ENCODE assay signal across 14 cellular contexts in genomic region chr16:22347100-22347820, GRCh38. TPM values are rescaled to one million over a fixed set of nuclear protein-coding genes. Genes with fewer than 3 reads are reported as not detected.
DNase-seq lines count a peak whose midpoint lies in the region; ATAC-seq and TF ChIP-seq lines count a peak whose summit lies in the region.
"Had no signal": no experiment of that assay in that cellular context is flagged by ENCODE, and none has a peak within 500 bp of the region (broad histone marks: within the 10 kb centered on the region; RNA-seq: fewer than 3 reads in every experiment).

No MANE protein-coding gene starts in this region.

- H3K4me2 ChIP-seq in mesendoderm (ENCODE audit: low read length): no peak overlapping the region

- no peak for ATAC-seq in GM21619 (IDR thresholded peaks at IDR 0.05; ENCODE audit: unreplicated experiment)

- no peaks in the 10 kb centered on the region for H3K4me1 ChIP-seq in mesendoderm (ENCODE audit: control insufficient read depth, low read depth, low read length)
- H3K4me1 ChIP-seq: tibial nerve had no signal

- peaks cover 10% of the 10 kb centered on the region for H3K4me1 Mint-ChIP-seq in T-helper 1 cell treated with Interleukin-12 subunit alpha and Interleukin-12 subunit beta and Interleukin-4 antibody, amounts not matched to agents 30 μg/mL and 1 μg/mL, for 36 hours (ENCODE audit: low read depth)
- peaks cover 34% of the 10 kb centered on the region for H3K4me1 Mint-ChIP-seq in HFFc6 (ENCODE audit: low read depth)
- peaks cover 64% of the 10 kb centered on the region for H3K4me1 Mint-ChIP-seq in dendritic cell treated with granulocyte-macrophage colony-stimulating factor and Interleukin-4, amounts not matched to agents 40 ng/mL and 50 ng/mL, for 4 days (ENCODE audit: low read depth)

- peaks cover 14% of the 10 kb centered on the region for H3K36me3 ChIP-seq in mesendoderm (ENCODE audit: control insufficient read depth, insufficient read depth, low read length)

- no peak overlapping the region for H4K5ac ChIP-seq in mesendoderm (ENCODE audit: low read length)

- no peak overlapping the region for H2BK120ac ChIP-seq in mesendoderm (ENCODE audit: low read depth, low read length)

- H3K27ac Mint-ChIP-seq in T-helper 1 cell treated with Interleukin-12 subunit alpha and Interleukin-12 subunit beta and Interleukin-4 antibody, amounts not matched to agents 30 μg/mL and 1 μg/mL, for 36 hours: peak overlapping the region; percentile 62
- H3K27ac Mint-ChIP-seq in HFFc6: peak overlapping the region; percentile 38; the same call in 1 of the 2 replicates
- peak overlapping the region; percentile 92 for H3K27ac Mint-ChIP-seq in dendritic cell treated with granulocyte-macrophage colony-stimulating factor and Interleukin-4, amounts not matched to agents 40 ng/mL and 50 ng/mL, for 4 days

- H2AK5ac ChIP-seq in mesendoderm (ENCODE audit: low read length): no peak overlapping the region

- DNase-seq in T-helper 1 cell (no peak), HFFc6 (no peak), mesendoderm (no peak), DMS 273 treated with DMSO at 0.1 percent for 48 hours (lab: John Stamatoyannopoulos, UW) (no peak)
- DNase-seq in stimulated activated CD4-positive, alpha-beta T cell treated with anti-CD3 and anti-CD28 coated beads, Interleukin-4, amount 100 ng/mL, for 1 hour: no peak
- DNase-seq: foreskin keratinocyte; stimulated activated CD4-positive, alpha-beta T cell treated with anti-CD3 and anti-CD28 coated beads, Interleukin-2, amount 100 ng/mL, for 48 hours had no signal

- no peak overlapping the region for H3K56ac ChIP-seq in mesendoderm (ENCODE audit: low read length)

- no peak overlapping the region for H2BK15ac ChIP-seq in mesendoderm (replicated peaks; ENCODE audit: low read depth)

- H3K27me3 ChIP-seq in mesendoderm (ENCODE audit: insufficient read depth, low read length, poor library complexity): no peaks in the 10 kb centered on the region
- H3K27me3 ChIP-seq: cardiac muscle cell, foreskin keratinocyte, tibial nerve had no signal

- H3K9me3 Mint-ChIP-seq in T-helper 1 cell treated with Interleukin-12 subunit alpha and Interleukin-12 subunit beta and Interleukin-4 antibody, amounts not matched to agents 30 μg/mL and 1 μg/mL, for 36 hours: no peaks in the 10 kb centered on the region
- no peaks in the 10 kb centered on the region for H3K9me3 Mint-ChIP-seq in HFFc6
- H3K9me3 Mint-ChIP-seq in dendritic cell treated with granulocyte-macrophage colony-stimulating factor and Interleukin-4, amounts not matched to agents 40 ng/mL and 50 ng/mL, for 4 days: no peaks in the 10 kb centered on the region

- H3K4me3 ChIP-seq in mesendoderm (ENCODE audit: low read length): no peak overlapping the region
- H3K4me3 ChIP-seq: cardiac muscle cell, SK-N-MC, tibial nerve had no signal

- H2BK5ac ChIP-seq in mesendoderm (ENCODE audit: low read length): no peak overlapping the region

- H3K79me1 ChIP-seq in mesendoderm (ENCODE audit: low read length): peaks cover 3% of the 10 kb centered on the region

- H3K27me3 Mint-ChIP-seq in T-helper 1 cell treated with Interleukin-12 subunit alpha and Interleukin-12 subunit beta and Interleukin-4 antibody, amounts not matched to agents 30 μg/mL and 1 μg/mL, for 36 hours (ENCODE audit: low read depth): no peaks in the 10 kb centered on the region
- no peaks in the 10 kb centered on the region for H3K27me3 Mint-ChIP-seq in HFFc6 (ENCODE audit: insufficient read depth)
- H3K27me3 Mint-ChIP-seq in dendritic cell treated with granulocyte-macrophage colony-stimulating factor and Interleukin-4, amounts not matched to agents 40 ng/mL and 50 ng/mL, for 4 days: no peaks in the 10 kb centered on the region

- H3K18ac ChIP-seq in mesendoderm (ENCODE audit: low read length): no peak overlapping the region

- H3K4ac ChIP-seq in mesendoderm (ENCODE audit: low read depth, low read length): no peak overlapping the region

- H3K4me3 Mint-ChIP-seq in T-helper 1 cell treated with Interleukin-12 subunit alpha and Interleukin-12 subunit beta and Interleukin-4 antibody, amounts not matched to agents 30 μg/mL and 1 μg/mL, for 36 hours: no peak overlapping the region
- no peak overlapping the region; the same call in 1 of the 2 replicates for H3K4me3 Mint-ChIP-seq in HFFc6
- H3K4me3 Mint-ChIP-seq in dendritic cell treated with granulocyte-macrophage colony-stimulating factor and Interleukin-4, amounts not matched to agents 40 ng/mL and 50 ng/mL, for 4 days: peak overlapping the region; percentile 46

- no peak overlapping the region for H3K23ac ChIP-seq in mesendoderm (ENCODE audit: low read length)

- peak overlapping the region; percentile 4 for H3K27ac ChIP-seq in mesendoderm (ENCODE audit: low read depth, low read length)
- H3K27ac ChIP-seq: C4-2B, cardiac muscle cell, foreskin keratinocyte, SK-N-MC, tibial nerve had no signal

- no peak for TF ChIP-seq CTCF in HFFc6 (IDR thresholded peaks at IDR 0.05)

- H4K8ac ChIP-seq in mesendoderm (ENCODE audit: low read depth, low read length): no peak overlapping the region

- WGBS in mesendoderm (ENCODE audit: extremely low coverage, insufficient coverage, low lambda C conversion rate): no CpG with 5 or more reads among the region's 20 CpGs

- H3K36me3 Mint-ChIP-seq in T-helper 1 cell treated with Interleukin-12 subunit alpha and Interleukin-12 subunit beta and Interleukin-4 antibody, amounts not matched to agents 30 μg/mL and 1 μg/mL, for 36 hours (ENCODE audit: low read depth): peaks cover 54% of the 10 kb centered on the region
- H3K36me3 Mint-ChIP-seq in HFFc6 (ENCODE audit: low read depth): peaks cover 70% of the 10 kb centered on the region
- H3K36me3 Mint-ChIP-seq in dendritic cell treated with granulocyte-macrophage colony-stimulating factor and Interleukin-4, amounts not matched to agents 40 ng/mL and 50 ng/mL, for 4 days (ENCODE audit: low read depth): peaks cover 59% of the 10 kb centered on the region

- intact Hi-C loops in dendritic cell treated with granulocyte-macrophage colony-stimulating factor and Interleukin-4, amounts not matched to agents 40 ng/mL and 50 ng/mL, for 4 days (cut with micrococcal nuclease): loop anchor here (2.0 kb wide), 1 partner anchor 14 kb away; no protein-coding TSS in a partner anchor

- no peak overlapping the region for H3K9ac ChIP-seq in mesendoderm (ENCODE audit: low read length)

- H3K79me2 ChIP-seq in mesendoderm (ENCODE audit: control insufficient read depth, insufficient read depth, low read length): peaks cover 2% of the 10 kb centered on the region

RNA-seq across cellular contexts. Expression of gene CDR2, which starts 27.2 kb away (rescaled TPM):
- total RNA-seq in HFFc6 (2021; fragmentation: NEBNext Ultra II Directional; extraction: Animal tissue kit (Norgen Biotek cat#: 25700)): 10 to 100 TPM; 35.9 to 43.4 (median 39.1) TPM
- polyA plus RNA-seq in mesendoderm (2013, experiment 1 of 2): 20.0 TPM
- polyA plus RNA-seq in mesendoderm (2013, experiment 2 of 2): 20.5 TPM

RNA-seq across cellular contexts. Expression of gene POLR3E, which starts 50.1 kb away (rescaled TPM):
- total RNA-seq in HFFc6 (2021; fragmentation: NEBNext Ultra II Directional; extraction: Animal tissue kit (Norgen Biotek cat#: 25700)): 10 to 100 TPM; 31.6 to 36.3 (median 32.6) TPM
- polyA plus RNA-seq in mesendoderm (2013, experiment 1 of 2): 52.1 TPM
- 52.4 TPM for polyA plus RNA-seq in mesendoderm (2013, experiment 2 of 2)

Comparison
In these comparisons a context has a peak if more than half of its experiments do, and no peak if none do; other contexts are left out.
1. H3K27ac Mint-ChIP-seq: peak in every context shown above with its lines; median percentile 92 in dendritic cell treated with granulocyte-macrophage colony-stimulating factor and Interleukin-4, amounts not matched to agents 40 ng/mL and 50 ng/mL, for 4 days; 62 in T-helper 1 cell treated with Interleukin-12 subunit alpha and Interleukin-12 subunit beta and Interleukin-4 antibody, amounts not matched to agents 30 μg/mL and 1 μg/mL, for 36 hours; 38 in HFFc6.